ENCODE assay signal across 7 cellular contexts in genomic region chr1:12208764-12209494, GRCh38. TPM values are rescaled to one million over a fixed set of nuclear protein-coding genes. Genes with fewer than 3 reads are reported as not detected.
DNase-seq lines count a peak whose midpoint lies in the region; ATAC-seq and TF ChIP-seq lines count a peak whose summit lies in the region.

No MANE protein-coding gene starts in this region.

- H3K36me3 ChIP-seq in RWPE2 (ENCODE audit: low read depth) (no peaks in the 10 kb centered on the region), neutrophil (peaks cover 60% of the 10 kb centered on the region)

- ATAC-seq in RWPE2 (ENCODE audit: low read depth): peak; percentile 88
- peak; percentile 68 for ATAC-seq in activated T-helper 17 cell treated with anti-CD3 and anti-CD28 coated beads, Interleukin-2, amount 50 U/mL, for 72 hours (replicated peaks)

- H3K27me3 ChIP-seq in RWPE2 (ENCODE audit: insufficient read depth, poor library complexity, severe bottlenecking) (no peaks in the 10 kb centered on the region), neutrophil (peaks cover 9% of the 10 kb centered on the region)

- peak overlapping the region; percentile 6 for H3K4me3 Mint-ChIP-seq in activated T-helper 17 cell treated with anti-CD3 and anti-CD28 coated beads, Interleukin-2, amount 50 U/mL, for 72 hours

- H3K4me1 Mint-ChIP-seq in activated T-helper 17 cell treated with anti-CD3 and anti-CD28 coated beads, Interleukin-2, amount 50 U/mL, for 72 hours: peaks cover 38% of the 10 kb centered on the region

- peak; percentile 86 for TF ChIP-seq CTCF in GM12874 (IDR thresholded peaks at IDR 0.05; ENCODE audit: insufficient read depth, low read depth, low read length)
- TF ChIP-seq CTCF in RWPE2 (IDR thresholded peaks at IDR 0.05; ENCODE audit: poor library complexity, severe bottlenecking): peak; percentile 89
- TF ChIP-seq CTCF in fibroblast of pulmonary artery (IDR thresholded peaks at IDR 0.05; ENCODE audit: low read length, missing control alignments): peak; percentile 86
- peak; percentile 81 for TF ChIP-seq CTCF in neutrophil (IDR thresholded peaks at IDR 0.05)

- H3K4me3 ChIP-seq in RWPE2 (ENCODE audit: severe bottlenecking): no peak overlapping the region
- H3K4me3 ChIP-seq in fibroblast of pulmonary artery (replicated peaks; ENCODE audit: low read depth, low read length): no peak overlapping the region
- no peak overlapping the region for H3K4me3 ChIP-seq in neutrophil (ENCODE audit: low read depth in 1 of 2, low read length in 1 of 2)

- H3K4me1 ChIP-seq in RWPE2 (ENCODE audit: insufficient read depth, poor library complexity, severe bottlenecking) (no peaks in the 10 kb centered on the region), neutrophil (ENCODE audit: control insufficient read depth in 1 of 2, insufficient read depth in 1 of 2, low read depth in 1 of 2, low read length in 1 of 2) (peaks cover 7 to 8% of the 10 kb centered on the region in 2 experiments)

- H3K27me3 Mint-ChIP-seq in activated T-helper 17 cell treated with anti-CD3 and anti-CD28 coated beads, Interleukin-2, amount 50 U/mL, for 72 hours: no peaks in the 10 kb centered on the region

- H3K27ac Mint-ChIP-seq in activated T-helper 17 cell treated with anti-CD3 and anti-CD28 coated beads, Interleukin-2, amount 50 U/mL, for 72 hours: peak overlapping the region; percentile 76

- DNase-seq in KG1 (lab: John Stamatoyannopoulos, UW): peak; percentile 80
- DNase-seq in RWPE2 (ENCODE audit: low spot score): no peak
- DNase-seq in fibroblast of pulmonary artery (ENCODE audit: low read depth): peak; percentile 83
- peak; percentile 48 for DNase-seq in stromal cell of bone marrow (ENCODE audit: low read depth)

- H3K36me3 Mint-ChIP-seq in activated T-helper 17 cell treated with anti-CD3 and anti-CD28 coated beads, Interleukin-2, amount 50 U/mL, for 72 hours (ENCODE audit: low read depth): peaks cover 62% of the 10 kb centered on the region

- H3K9me3 ChIP-seq in RWPE2 (ENCODE audit: severe bottlenecking): no peaks in the 10 kb centered on the region
- no peaks in the 10 kb centered on the region for H3K9me3 ChIP-seq in neutrophil

- H3K27ac ChIP-seq in RWPE2 (ENCODE audit: poor library complexity, severe bottlenecking): no peak overlapping the region
- peak overlapping the region; percentile 69 for H3K27ac ChIP-seq in neutrophil

- H3K9me3 Mint-ChIP-seq in activated T-helper 17 cell treated with anti-CD3 and anti-CD28 coated beads, Interleukin-2, amount 50 U/mL, for 72 hours: no peaks in the 10 kb centered on the region

RNA-seq across cellular contexts. Expression of gene VPS13D, which starts 20.9 kb away (rescaled TPM):
- 10 to 100 TPM; 30.4 to 35.6 TPM for total RNA-seq in activated T-helper 17 cell treated with anti-CD3 and anti-CD28 coated beads, Interleukin-2, amount 50 U/mL, for 72 hours

RNA-seq across cellular contexts. Expression of gene TNFRSF1B, which starts 42.1 kb away (rescaled TPM):
- 100 to 1,000 TPM; 291 to 379 TPM for total RNA-seq in activated T-helper 17 cell treated with anti-CD3 and anti-CD28 coated beads, Interleukin-2, amount 50 U/mL, for 72 hours
